ENCODE assay signal across 6 cellular contexts in genomic region chr19:799076-799881, GRCh38. TPM values are rescaled to one million over a fixed set of nuclear protein-coding genes. Genes with fewer than 3 reads are reported as not detected.
DNase-seq lines count a peak whose midpoint lies in the region; ATAC-seq and TF ChIP-seq lines count a peak whose summit lies in the region.

No MANE protein-coding gene starts in this region.

- H3K9me2 ChIP-seq in GM23338 (ENCODE audit: insufficient read depth): no peaks in the 10 kb centered on the region

- no peak overlapping the region for H2AFZ ChIP-seq in GM23338

- DNase-seq in GM23338 (ENCODE audit: low spot score) (peak; percentile 56), UCSD-AML1 (lab: John Stamatoyannopoulos, UW; ENCODE audit: unreplicated experiment) (peak; percentile 31), immature natural killer cell (no peak), NCI-H748 (lab: John Stamatoyannopoulos, UW; ENCODE audit: unreplicated experiment) (no peak), COLO829 (ENCODE audit: low spot score) (no peak)

- H4K20me1 ChIP-seq in GM23338 (replicated peaks; ENCODE audit: insufficient read depth): peaks cover 52% of the 10 kb centered on the region

- ATAC-seq in GM23338: peak; percentile 8
- no peak for ATAC-seq in GM18861 (IDR thresholded peaks at IDR 0.05; ENCODE audit: unreplicated experiment)

- peaks cover 33% of the 10 kb centered on the region for H3K4me1 Mint-ChIP-seq in GM23338
- H3K4me1 Mint-ChIP-seq in immature natural killer cell: peaks cover 47 to 57% of the 10 kb centered on the region in 2 donors

- H3K27me3 ChIP-seq in GM23338 (ENCODE audit: insufficient read depth): no peaks in the 10 kb centered on the region

- peaks cover 17% of the 10 kb centered on the region; the same call in 1 of the 2 replicates for H3K36me3 ChIP-seq in GM23338 (ENCODE audit: insufficient read depth)

- H3K4me1 ChIP-seq in GM23338 (ENCODE audit: insufficient read depth): peaks cover 30% of the 10 kb centered on the region

- peak overlapping the region; percentile 98 for H3K4me3 ChIP-seq in GM23338

- H3K4me3 Mint-ChIP-seq in GM23338: peak overlapping the region; percentile 94
- H3K4me3 Mint-ChIP-seq in immature natural killer cell: peak overlapping the region; percentile 85 to 92 (median 89)

- peaks cover 35% of the 10 kb centered on the region for H3F3A ChIP-seq in GM23338 (replicated peaks; ENCODE audit: low read depth)

- H3K79me2 ChIP-seq in GM23338 (replicated peaks; ENCODE audit: insufficient read depth): peaks cover 65% of the 10 kb centered on the region

- H3K4me2 ChIP-seq in GM23338: peak overlapping the region; percentile 98

- TF ChIP-seq CTCF in GM23338 (conservative IDR thresholded peaks at IDR 0.05; ENCODE audit: low read depth in 2 of 2): peak in 1 of 2 experiments; percentile 24; a peak in 1 of 4 replicates

- H3K27me3 Mint-ChIP-seq in GM23338 (ENCODE audit: insufficient read depth, low read depth, poor library complexity): peaks cover 23% of the 10 kb centered on the region
- peaks cover 22 to 32% (median 30%) of the 10 kb centered on the region in 3 donors for H3K27me3 Mint-ChIP-seq in immature natural killer cell (ENCODE audit: low read depth in 3 of 3)

- H3K36me3 Mint-ChIP-seq in GM23338 (ENCODE audit: low read depth) (peaks cover 57% of the 10 kb centered on the region), immature natural killer cell (peaks cover 0 to 7% (median 0%) of the 10 kb centered on the region in 3 donors)

- peak overlapping the region; percentile 83 for H3K27ac ChIP-seq in GM23338 (ENCODE audit: low read depth)

- H3K27ac Mint-ChIP-seq in GM23338 (peak overlapping the region; percentile 92), immature natural killer cell (peak overlapping the region; percentile 79 to 92 (median 86))

- no peaks in the 10 kb centered on the region for H3K9me3 Mint-ChIP-seq in GM23338
- H3K9me3 Mint-ChIP-seq in immature natural killer cell: no peaks in the 10 kb centered on the region

TF ChIP-seq in GM23338, 12 proteins besides CTCF, POLR2A, EP300 and RAD21 (continues in another document):
- TF ChIP-seq ZNF114 (CRISPR knock-in tag; IDR thresholded peaks at IDR 0.05): no peak
- TF ChIP-seq JUNB (IDR thresholded peaks at IDR 0.05; ENCODE audit: unreplicated experiment): no peak
- TF ChIP-seq STAT1 (IDR thresholded peaks at IDR 0.05; ENCODE audit: unreplicated experiment): no peak
- no peak for TF ChIP-seq REST (IDR thresholded peaks at IDR 0.05; ENCODE audit: unreplicated experiment)
- TF ChIP-seq ZNF331 (CRISPR knock-in tag; IDR thresholded peaks at IDR 0.05; ENCODE audit: low read depth): no peak
- no peak for TF ChIP-seq ETS1 (IDR thresholded peaks at IDR 0.05)
- no peak for TF ChIP-seq NANOG (IDR thresholded peaks at IDR 0.05; ENCODE audit: borderline replicate concordance)
- TF ChIP-seq POLR2AphosphoS5 (IDR thresholded peaks at IDR 0.05; ENCODE audit: low read depth): no peak; the same call in 1 of the 2 replicates

RNA-seq across cellular contexts. Expression of gene PTBP1, which starts 2.0 kb away (rescaled TPM):
- 539 and 552 TPM in 2 replicates for total RNA-seq in GM23338 (2014; rRNA removed; shearing (Covaris generic))
- polyA plus RNA-seq in GM23338 (2016; fragmentation: Nextera tagmentation; extraction: Ambion mirVana) (632 and 705 TPM in 2 replicates), immature natural killer cell (100 to 1,000 TPM in 1 of 3 donors, 10 to 100 TPM in 2; 70.0 to 185 (median 87.8) TPM)

RNA-seq across cellular contexts. Expression of gene PLPPR3, which starts 22.5 kb away (rescaled TPM):
- total RNA-seq in GM23338 (2014; rRNA removed; shearing (Covaris generic)): 74.7 and 81.1 TPM in 2 replicates
- polyA plus RNA-seq in GM23338 (2016; fragmentation: Nextera tagmentation; extraction: Ambion mirVana) (13.6 and 14.8 TPM in 2 replicates), immature natural killer cell (not detected)

RNA-seq across cellular contexts. Expression of gene AZU1, which starts 28.4 kb away (rescaled TPM):
- total RNA-seq in GM23338 (2014; rRNA removed; shearing (Covaris generic)): 0.50 and 1.4 TPM in 2 replicates
- polyA plus RNA-seq in GM23338 (2016; fragmentation: Nextera tagmentation; extraction: Ambion mirVana) (0.30 and 0.78 TPM in 2 replicates), immature natural killer cell (not detected)

RNA-seq across cellular contexts. Expression of gene PRTN3, which starts 41.5 kb away (rescaled TPM):
- 0.21 and 2.4 TPM in 2 replicates for total RNA-seq in GM23338 (2014; rRNA removed; shearing (Covaris generic))
- polyA plus RNA-seq in GM23338 (2016; fragmentation: Nextera tagmentation; extraction: Ambion mirVana): 0.68 and 0.87 TPM in 2 replicates
- polyA plus RNA-seq in immature natural killer cell: not detected

RNA-seq across cellular contexts. Expression of gene MISP, which starts 48.4 kb away (rescaled TPM):
- 0.23 and 0.28 TPM in 2 replicates for total RNA-seq in GM23338 (2014; rRNA removed; shearing (Covaris generic))
- polyA plus RNA-seq in GM23338 (2016; fragmentation: Nextera tagmentation; extraction: Ambion mirVana): 0.27 and 0.40 TPM in 2 replicates
- polyA plus RNA-seq in immature natural killer cell: not detected

Comparison
In these comparisons a context has a peak if more than half of its experiments do, and no peak if none do; other contexts are left out.
1. DNase-seq: peak in GM23338 (single experiment) and UCSD-AML1 (single experiment); none in immature natural killer cell (0 of 3), NCI-H748 (single experiment) and COLO829 (single experiment).
2. RNA of gene PLPPR3, which starts 22.5 kb away (polyA plus RNA-seq): 13.6 to 14.8 TPM in GM23338; not detected in immature natural killer cell; every median in the first group is over 10 times any median in the second.